ENCODE assay signal across 8 cellular contexts in the genomic region with DNA sequence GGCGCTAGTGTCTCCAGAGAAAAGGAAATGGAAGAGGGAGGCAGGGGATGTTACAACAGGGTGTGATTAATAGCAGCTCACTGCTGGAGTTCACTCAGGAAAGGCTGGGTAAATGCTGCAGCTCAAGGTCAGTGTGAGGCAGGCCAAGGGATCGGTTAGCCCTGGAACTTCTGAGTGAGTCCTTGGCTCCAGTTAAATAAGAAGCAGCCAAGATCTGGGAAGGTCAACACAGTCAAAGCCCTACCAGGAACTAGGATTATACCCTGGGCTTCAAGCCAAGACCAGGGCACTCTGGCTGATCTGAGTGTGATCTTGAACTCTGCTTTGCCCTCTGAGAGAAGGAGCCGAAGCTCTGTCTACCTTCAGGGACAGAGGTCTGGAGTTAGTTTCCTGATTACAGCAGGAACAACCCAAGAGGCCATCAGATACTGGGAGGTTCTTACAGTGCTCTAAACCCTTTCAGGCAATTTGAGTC. TPM values are rescaled to one million over a fixed set of nuclear protein-coding genes. Genes with fewer than 3 reads are reported as not detected.
DNase-seq lines count a peak whose midpoint lies in the region; ATAC-seq and TF ChIP-seq lines count a peak whose summit lies in the region.

No MANE protein-coding gene starts in this region.

- no peaks in the 10 kb centered on the region for H3K27me3 Mint-ChIP-seq in WTC11 (ENCODE audit: low read depth)
- no peaks in the 10 kb centered on the region for H3K27me3 Mint-ChIP-seq in osteocyte (ENCODE audit: unreplicated experiment)

- peaks cover 18% of the 10 kb centered on the region for H3F3A ChIP-seq in smooth muscle cell (ENCODE audit: low read depth)

- H3K36me3 ChIP-seq in HCT116 (ENCODE audit: control insufficient read depth in 1 of 2, insufficient read depth in 2 of 2, low read length in 2 of 2) (no peaks in the 10 kb centered on the region), smooth muscle cell (ENCODE audit: low read depth) (no peaks in the 10 kb centered on the region), OCI-LY7 (ENCODE audit: insufficient read depth, low read length) (no peaks in the 10 kb centered on the region)

- intact Hi-C loops in HCT116 (cut with micrococcal nuclease) (loop anchor here (10.0 kb wide), 1 partner anchor 567 kb away; no protein-coding TSS in a partner anchor), OCI-LY7 (cut with micrococcal nuclease; ENCODE audit: unreplicated experiment) (no loop called here)

- H3K79me2 ChIP-seq in HCT116 (ENCODE audit: insufficient read depth, low read length), result peaks cover 4% of the 10 kb centered on the region
- H3K79me2 ChIP-seq in smooth muscle cell (ENCODE audit: low read depth), result no peaks in the 10 kb centered on the region
- H3K79me2 ChIP-seq in OCI-LY7 (ENCODE audit: insufficient read depth, low read depth, low read length), result no peaks in the 10 kb centered on the region

- H3K4me3 Mint-ChIP-seq in WTC11 (no peak overlapping the region), osteocyte (ENCODE audit: unreplicated experiment) (no peak overlapping the region)

- H3K9me3 Mint-ChIP-seq in WTC11, result no peaks in the 10 kb centered on the region
- H3K9me3 Mint-ChIP-seq in osteocyte (ENCODE audit: unreplicated experiment), result no peaks in the 10 kb centered on the region

- 41% methylated on average over 3 of the region's 3 CpGs for WGBS in smooth muscle cell (ENCODE audit: low lambda C conversion rate)

- TF ChIP-seq CTCF in HCT116 (IDR thresholded peaks at IDR 0.05 in 2 of 3, conservative IDR thresholded peaks at IDR 0.05 in 1 of 3; ENCODE audit: borderline replicate concordance in 1 of 3, insufficient read depth in 1 of 3, low read depth in 2 of 3, low read length in 2 of 3) (no peak), WTC11 (IDR thresholded peaks at IDR 0.05) (no peak), smooth muscle cell (IDR thresholded peaks at IDR 0.05; ENCODE audit: borderline replicate concordance, insufficient read depth, poor library complexity, severe bottlenecking) (no peak), OCI-LY7 (conservative IDR thresholded peaks at IDR 0.05; ENCODE audit: low read length) (no peak), osteocyte (IDR thresholded peaks at IDR 0.05) (no peak)

- peaks cover 52 to 76% of the 10 kb centered on the region in 2 experiments for H3K4me1 ChIP-seq in HCT116 (ENCODE audit: control insufficient read depth in 1 of 2, insufficient read depth in 2 of 2, low read length in 2 of 2)
- H3K4me1 ChIP-seq in smooth muscle cell (ENCODE audit: low read depth), result peaks cover 20% of the 10 kb centered on the region
- H3K4me1 ChIP-seq in OCI-LY7 (ENCODE audit: insufficient read depth, low read length, poor library complexity, severe bottlenecking), result no peaks in the 10 kb centered on the region

- H3K9me2 ChIP-seq in HCT116 (ENCODE audit: insufficient read depth), result no peaks in the 10 kb centered on the region
- no peaks in the 10 kb centered on the region for H3K9me2 ChIP-seq in OCI-LY7 (ENCODE audit: insufficient read depth, low read length)

- no TSS peak for BruUV-seq in HCT116 (replicated peaks; lab: Mats Ljungman, UMichigan)
- BruUV-seq in OCI-LY7 (replicated peaks; lab: Mats Ljungman, UMichigan), result no TSS peak

- peak overlapping the region; percentile 35 for H3K4me2 ChIP-seq in HCT116 (ENCODE audit: low read length)
- peak overlapping the region; percentile 28 for H3K4me2 ChIP-seq in smooth muscle cell
- no peak overlapping the region for H3K4me2 ChIP-seq in OCI-LY7 (ENCODE audit: low read length)

- H3K27me3 ChIP-seq in HCT116 (ENCODE audit: insufficient read depth, low read length), result no peaks in the 10 kb centered on the region
- no peaks in the 10 kb centered on the region for H3K27me3 ChIP-seq in smooth muscle cell (ENCODE audit: low read depth)

- H3K4me3 ChIP-seq in HCT116 (replicated peaks in 1 of 2; ENCODE audit: low read depth in 1 of 2, low read length in 2 of 2) (no peak overlapping the region), smooth muscle cell (no peak overlapping the region), OCI-LY7 (ENCODE audit: low read depth, low read length, poor library complexity, severe bottlenecking) (no peak overlapping the region)

- H3K27ac ChIP-seq in HCT116 (ENCODE audit: low read depth, low read length) (peak overlapping the region; percentile 29), smooth muscle cell (ENCODE audit: low read depth) (peak overlapping the region; percentile 54), OCI-LY7 (ENCODE audit: low read depth, low read length, poor library complexity, severe bottlenecking) (no peak overlapping the region)

- POLR2A ChIA-PET in HCT116 (lab: Charles Lee) (no interaction called here), WTC11 (lab: Charles Lee) (no interaction called here), OCI-LY7 (lab: Charles Lee) (interaction anchor here (0.8 kb wide), 1 partner anchor 13 kb away, joined by 4 read pairs; no protein-coding TSS in a partner anchor)

- TF ChIP-seq RAD21 in HCT116 (IDR thresholded peaks at IDR 0.05; ENCODE audit: low read depth), result no peak

- peak; percentile 49 for DNase-seq in HCT116 (ENCODE audit: low read depth, low spot score)
- no peak for DNase-seq in WTC11 (ENCODE audit: low spot score)
- DNase-seq in hepatic stellate cell (ENCODE audit: low spot score), result peak; percentile 22
- DNase-seq in smooth muscle cell (lab: John Stamatoyannopoulos, UW; ENCODE audit: unreplicated experiment), result no peak
- no peak for DNase-seq in inferior parietal cortex (ENCODE audit: extremely low spot score)
- DNase-seq in OCI-LY7 (ENCODE audit: low spot score), result no peak
- no peak for DNase-seq in osteocyte (ENCODE audit: extremely low spot score, unreplicated experiment)

- H3K9me3 ChIP-seq in HCT116 (ENCODE audit: control insufficient read depth in 1 of 2, insufficient read depth in 1 of 2, low read depth in 1 of 2, low read length in 2 of 2) (no peaks in the 10 kb centered on the region), smooth muscle cell (replicated peaks; ENCODE audit: low read depth) (no peaks in the 10 kb centered on the region), OCI-LY7 (ENCODE audit: low read length) (no peaks in the 10 kb centered on the region)

- TF ChIP-seq POLR2A in HCT116 (IDR thresholded peaks at IDR 0.05; ENCODE audit: borderline replicate concordance, extremely low read depth, insufficient read depth, insufficient read length), result no peak

- no peaks in the 10 kb centered on the region for H3K36me3 Mint-ChIP-seq in WTC11
- no peaks in the 10 kb centered on the region for H3K36me3 Mint-ChIP-seq in osteocyte (ENCODE audit: unreplicated experiment)

- no peaks in the 10 kb centered on the region for H4K20me1 ChIP-seq in HCT116 (ENCODE audit: insufficient read depth)
- H4K20me1 ChIP-seq in smooth muscle cell (ENCODE audit: low read depth), result no peaks in the 10 kb centered on the region
- no peaks in the 10 kb centered on the region for H4K20me1 ChIP-seq in OCI-LY7 (ENCODE audit: insufficient read depth, low read length)

- CTCF ChIA-PET in HCT116 (lab: Charles Lee) (interaction anchor here (1.3 kb wide), 1 partner anchor 44 kb away, joined by 5 read pairs; a partner anchor contains a TSS), WTC11 (lab: Charles Lee) (interaction anchor here (0.9 to 1.3 kb wide), 2 partner anchors 44 to 78 kb away, joined by 3 to 4 read pairs; a partner anchor contains a TSS), OCI-LY7 (lab: Charles Lee; ENCODE audit: unreplicated experiment) (no interaction called here)

- H3K9ac ChIP-seq in HCT116 (ENCODE audit: low read length) (no peak overlapping the region), smooth muscle cell (ENCODE audit: low read depth) (no peak overlapping the region)

- peaks cover 18% of the 10 kb centered on the region for H3K4me1 Mint-ChIP-seq in WTC11
- peaks cover 41% of the 10 kb centered on the region for H3K4me1 Mint-ChIP-seq in osteocyte (ENCODE audit: unreplicated experiment)

- ATAC-seq in HCT116, result peak; percentile 59
- ATAC-seq in WTC11, result peak; percentile 82
- no peak for ATAC-seq in GM18858 (IDR thresholded peaks at IDR 0.05; ENCODE audit: unreplicated experiment)

- RAD21 ChIA-PET in HCT116 (lab: Charles Lee; ENCODE audit: low non-redundant PET in 1 of 2, low total read pairs in 2 of 2, uncharacterized antibody in 2 of 2, unreplicated experiment in 2 of 2), result no interaction called here

- H2AFZ ChIP-seq in HCT116 (ENCODE audit: low read depth, low read length, poor library complexity, severe bottlenecking), result no peak overlapping the region
- H2AFZ ChIP-seq in smooth muscle cell (ENCODE audit: low read depth), result peak overlapping the region; percentile 59
- no peak overlapping the region for H2AFZ ChIP-seq in OCI-LY7 (ENCODE audit: low read length)

- H3K27ac Mint-ChIP-seq in WTC11 (peak overlapping the region; percentile 6; the same call in 1 of the 2 replicates), osteocyte (ENCODE audit: unreplicated experiment) (no peak overlapping the region)

TF ChIP-seq in WTC11, 78 proteins besides CTCF, POLR2A, EP300 and RAD21 (continues in another document):
- TF ChIP-seq, protein P1, sequence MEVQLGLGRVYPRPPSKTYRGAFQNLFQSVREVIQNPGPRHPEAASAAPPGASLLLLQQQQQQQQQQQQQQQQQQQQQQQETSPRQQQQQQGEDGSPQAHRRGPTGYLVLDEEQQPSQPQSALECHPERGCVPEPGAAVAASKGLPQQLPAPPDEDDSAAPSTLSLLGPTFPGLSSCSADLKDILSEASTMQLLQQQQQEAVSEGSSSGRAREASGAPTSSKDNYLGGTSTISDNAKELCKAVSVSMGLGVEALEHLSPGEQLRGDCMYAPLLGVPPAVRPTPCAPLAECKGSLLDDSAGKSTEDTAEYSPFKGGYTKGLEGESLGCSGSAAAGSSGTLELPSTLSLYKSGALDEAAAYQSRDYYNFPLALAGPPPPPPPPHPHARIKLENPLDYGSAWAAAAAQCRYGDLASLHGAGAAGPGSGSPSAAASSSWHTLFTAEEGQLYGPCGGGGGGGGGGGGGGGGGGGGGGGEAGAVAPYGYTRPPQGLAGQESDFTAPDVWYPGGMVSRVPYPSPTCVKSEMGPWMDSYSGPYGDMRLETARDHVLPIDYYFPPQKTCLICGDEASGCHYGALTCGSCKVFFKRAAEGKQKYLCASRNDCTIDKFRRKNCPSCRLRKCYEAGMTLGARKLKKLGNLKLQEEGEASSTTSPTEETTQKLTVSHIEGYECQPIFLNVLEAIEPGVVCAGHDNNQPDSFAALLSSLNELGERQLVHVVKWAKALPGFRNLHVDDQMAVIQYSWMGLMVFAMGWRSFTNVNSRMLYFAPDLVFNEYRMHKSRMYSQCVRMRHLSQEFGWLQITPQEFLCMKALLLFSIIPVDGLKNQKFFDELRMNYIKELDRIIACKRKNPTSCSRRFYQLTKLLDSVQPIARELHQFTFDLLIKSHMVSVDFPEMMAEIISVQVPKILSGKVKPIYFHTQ (CRISPR knock-in tag; IDR thresholded peaks at IDR 0.05), result no peak
- TF ChIP-seq ETV6 (CRISPR knock-in tag; IDR thresholded peaks at IDR 0.05) (no peak), ELF4 (CRISPR knock-in tag; IDR thresholded peaks at IDR 0.05; ENCODE audit: low read depth) (no peak), RORB (CRISPR knock-in tag; IDR thresholded peaks at IDR 0.05) (no peak)

RNA-seq across cellular contexts. Expression of a gene that starts 44.3 kb away (rescaled TPM):
- total RNA-seq in HCT116 (2021; ENCODE audit: unreplicated experiment) (64.1 TPM), WTC11 (2021) (12.4 to 17.7 TPM (median 15.0 TPM) in 3 replicates), smooth muscle cell (44.5 and 65.8 TPM in 2 replicates), OCI-LY7 (2022) (not detected in 2 replicates), osteocyte (7.2 and 9.9 TPM in 2 replicates)
- polyA plus RNA-seq in HCT116 (2012), result 86.8 and 90.6 TPM in 2 replicates
- polyA plus RNA-seq in smooth muscle cell, result 15.3 and 38.5 TPM in 2 replicates
- not detected in 2 replicates for total RNA-seq in OCI-LY7 (2014; rRNA removed; shearing (Covaris generic))

Comparison
In these comparisons a context has a peak if more than half of its experiments do, and no peak if none do; other contexts are left out.
1. DNase-seq: peak in HCT116 (single experiment) and hepatic stellate cell (single experiment); none in WTC11 (single experiment), smooth muscle cell (single experiment), inferior parietal cortex (single experiment), OCI-LY7 (single experiment) and osteocyte (single experiment).